ENCODE assay signal across 13 cellular contexts in genomic region chr2:60312618-60313017, GRCh38.
DNase-seq lines count a peak whose midpoint lies in the region; ATAC-seq lines count a peak whose summit lies in the region.
"Had no signal": no experiment of that assay in that cellular context is flagged by ENCODE, and none has a peak within 500 bp of the region (broad histone marks: within the 10 kb centered on the region; RNA-seq: fewer than 3 reads in every experiment).

No MANE protein-coding gene starts in this region.

- no peak overlapping the region for H2BK5ac ChIP-seq in trophoblast cell (ENCODE audit: low read depth, low read length, poor library complexity)

- H3K27me3 Mint-ChIP-seq in activated naive CD8-positive, alpha-beta T cell treated with anti-CD3 and anti-CD28 coated beads, Interleukin-2, amount 10 ng/mL, durations not matched to agents 7 days and 5 days, result peaks cover 18% of the 10 kb centered on the region
- H3K27me3 Mint-ChIP-seq in activated naive CD8-positive, alpha-beta T cell treated with anti-CD3 and anti-CD28 coated beads, Interleukin-2, amount 50 U/mL, for 24 hours, result peaks cover 2% of the 10 kb centered on the region
- H3K27me3 Mint-ChIP-seq in stimulated activated naive B cell treated with anti-CD40 and anti-IgM and Interleukin-4, amounts not matched to agents 10 μg/mL and 1 μg/mL and 100 μg/mL, for 72 hours, result no peaks in the 10 kb centered on the region
- H3K27me3 Mint-ChIP-seq in T-cell, result no peaks in the 10 kb centered on the region

- no peak overlapping the region for H2BK120ac ChIP-seq in trophoblast cell (ENCODE audit: insufficient read depth, low read length, poor library complexity)

- no peak overlapping the region for H3K27ac Mint-ChIP-seq in activated naive CD8-positive, alpha-beta T cell treated with anti-CD3 and anti-CD28 coated beads, Interleukin-2, amount 10 ng/mL, durations not matched to agents 7 days and 5 days
- no peak overlapping the region for H3K27ac Mint-ChIP-seq in activated naive CD8-positive, alpha-beta T cell treated with anti-CD3 and anti-CD28 coated beads, Interleukin-2, amount 50 U/mL, for 24 hours
- no peak overlapping the region for H3K27ac Mint-ChIP-seq in stimulated activated naive B cell treated with anti-CD40 and anti-IgM and Interleukin-4, amounts not matched to agents 10 μg/mL and 1 μg/mL and 100 μg/mL, for 72 hours
- no peak overlapping the region for H3K27ac Mint-ChIP-seq in T-cell

- H3K18ac ChIP-seq in trophoblast cell (ENCODE audit: low read length), result no peak overlapping the region

- no peaks in the 10 kb centered on the region for H3K27me3 ChIP-seq in trophoblast cell (ENCODE audit: insufficient read depth, low read length)
- H3K27me3 ChIP-seq: cardiac muscle cell, pancreas, SJCRH30 had no signal

- no peaks in the 10 kb centered on the region for H3K9me3 ChIP-seq in trophoblast cell (ENCODE audit: insufficient read depth, low read depth, low read length)
- H3K9me3 ChIP-seq: pancreas, SJCRH30 had no signal

- POLR2A ChIA-PET in activated naive CD8-positive, alpha-beta T cell treated with anti-CD3 and anti-CD28 coated beads, Interleukin-2, amount 10 ng/mL, durations not matched to agents 7 days and 5 days (lab: Charles Lee), result no interaction called here
- POLR2A ChIA-PET in T-cell (lab: Charles Lee), result interaction anchor here (0.6 to 0.7 kb wide), 2 partner anchors 51 to 1922 kb away, joined by 3 to 4 read pairs; no protein-coding TSS in a partner anchor

- H3K4me1 ChIP-seq in trophoblast cell (ENCODE audit: control insufficient read depth in 1 of 2, insufficient read depth in 2 of 2, low read length in 2 of 2), result no peaks in the 10 kb centered on the region

- no peak overlapping the region for H3K4ac ChIP-seq in trophoblast cell (ENCODE audit: low read depth, low read length)

- no peaks in the 10 kb centered on the region for H3K36me3 ChIP-seq in trophoblast cell (ENCODE audit: control insufficient read depth in 1 of 2, insufficient read depth in 2 of 2, low read length in 2 of 2)
- H3K36me3 ChIP-seq: cardiac muscle cell, pancreas, SJCRH30 had no signal

- peaks cover 3% of the 10 kb centered on the region for H3K36me3 Mint-ChIP-seq in activated naive CD8-positive, alpha-beta T cell treated with anti-CD3 and anti-CD28 coated beads, Interleukin-2, amount 10 ng/mL, durations not matched to agents 7 days and 5 days
- H3K36me3 Mint-ChIP-seq in activated naive CD8-positive, alpha-beta T cell treated with anti-CD3 and anti-CD28 coated beads, Interleukin-2, amount 50 U/mL, for 24 hours (ENCODE audit: low read depth), result no peaks in the 10 kb centered on the region
- no peaks in the 10 kb centered on the region for H3K36me3 Mint-ChIP-seq in stimulated activated naive B cell treated with anti-CD40 and anti-IgM and Interleukin-4, amounts not matched to agents 10 μg/mL and 1 μg/mL and 100 μg/mL, for 72 hours
- H3K36me3 Mint-ChIP-seq in T-cell, result no peaks in the 10 kb centered on the region

- CTCF ChIA-PET in T-cell (lab: Charles Lee), result no interaction called here

- no peak overlapping the region for H2AFZ ChIP-seq in trophoblast cell (ENCODE audit: insufficient read depth, low read length, poor library complexity)

- H3K4me2 ChIP-seq in trophoblast cell (ENCODE audit: low read length), result no peak overlapping the region

- DNase-seq in activated naive CD8-positive, alpha-beta T cell treated with anti-CD3 and anti-CD28 coated beads, Interleukin-2, amount 10 ng/mL, durations not matched to agents 7 days and 5 days, result no peak
- DNase-seq in activated naive CD8-positive, alpha-beta T cell treated with anti-CD3 and anti-CD28 coated beads, Interleukin-2, amount 50 U/mL, for 24 hours, result no peak
- no peak for DNase-seq in stimulated activated naive B cell treated with anti-CD40 and anti-IgM and Interleukin-4, amounts not matched to agents 10 μg/mL and 1 μg/mL and 100 μg/mL, for 72 hours
- DNase-seq in trophoblast cell (no peak), T-cell (no peak), C1 segment of cervical spinal cord (lab: John Stamatoyannopoulos, UW) (no peak)
- DNase-seq: left colon, NCI-H2107, pancreas, SJCRH30 had no signal

- no peaks in the 10 kb centered on the region for H3K79me2 ChIP-seq in trophoblast cell (ENCODE audit: control insufficient read depth, insufficient read depth, low read length, poor library complexity)

- peaks cover 19% of the 10 kb centered on the region for H3K4me1 Mint-ChIP-seq in activated naive CD8-positive, alpha-beta T cell treated with anti-CD3 and anti-CD28 coated beads, Interleukin-2, amount 10 ng/mL, durations not matched to agents 7 days and 5 days
- H3K4me1 Mint-ChIP-seq in activated naive CD8-positive, alpha-beta T cell treated with anti-CD3 and anti-CD28 coated beads, Interleukin-2, amount 50 U/mL, for 24 hours, result peaks cover 22% of the 10 kb centered on the region
- peaks cover 49 to 95% of the 10 kb centered on the region in 2 donors for H3K4me1 Mint-ChIP-seq in stimulated activated naive B cell treated with anti-CD40 and anti-IgM and Interleukin-4, amounts not matched to agents 10 μg/mL and 1 μg/mL and 100 μg/mL, for 72 hours
- H3K4me1 Mint-ChIP-seq in T-cell, result peaks cover 0 to 4% (median 1%) of the 10 kb centered on the region in 3 donors

- WGBS in trophoblast cell (ENCODE audit: extremely low coverage, insufficient coverage, insufficient read length), result no CpG with 5 or more reads among the region's 1 CpG

- no peak overlapping the region for H4K8ac ChIP-seq in trophoblast cell (ENCODE audit: low read depth, low read length)

- no peaks in the 10 kb centered on the region for H3K9me3 Mint-ChIP-seq in activated naive CD8-positive, alpha-beta T cell treated with anti-CD3 and anti-CD28 coated beads, Interleukin-2, amount 10 ng/mL, durations not matched to agents 7 days and 5 days
- no peaks in the 10 kb centered on the region for H3K9me3 Mint-ChIP-seq in activated naive CD8-positive, alpha-beta T cell treated with anti-CD3 and anti-CD28 coated beads, Interleukin-2, amount 50 U/mL, for 24 hours
- no peaks in the 10 kb centered on the region for H3K9me3 Mint-ChIP-seq in stimulated activated naive B cell treated with anti-CD40 and anti-IgM and Interleukin-4, amounts not matched to agents 10 μg/mL and 1 μg/mL and 100 μg/mL, for 72 hours
- H3K9me3 Mint-ChIP-seq in T-cell, result no peaks in the 10 kb centered on the region

- no peak overlapping the region for H3K4me3 ChIP-seq in trophoblast cell (ENCODE audit: low read depth, low read length)
- H3K4me3 ChIP-seq: cardiac muscle cell, pancreas, SJCRH30 had no signal

- H3K23ac ChIP-seq in trophoblast cell (ENCODE audit: low read length), result no peak overlapping the region

- H4K91ac ChIP-seq in trophoblast cell (ENCODE audit: low read depth, low read length), result no peak overlapping the region

- H3K9ac ChIP-seq in trophoblast cell (ENCODE audit: low read length), result no peak overlapping the region

- ATAC-seq in activated naive CD8-positive, alpha-beta T cell treated with anti-CD3 and anti-CD28 coated beads, Interleukin-2, amount 10 ng/mL, durations not matched to agents 7 days and 5 days (ENCODE audit: low read depth), result peak; percentile 39
- no peak for ATAC-seq in activated naive CD8-positive, alpha-beta T cell treated with anti-CD3 and anti-CD28 coated beads, Interleukin-2, amount 50 U/mL, for 24 hours
- ATAC-seq in GM21786 (IDR thresholded peaks at IDR 0.05; ENCODE audit: unreplicated experiment) (peak; percentile 74), HG03378 (IDR thresholded peaks at IDR 0.05; ENCODE audit: unreplicated experiment) (peak; percentile 79), T-cell (replicated peaks in 1 of 4) (no peak)
- peak; percentile 52 to 57 for ATAC-seq in stimulated activated naive B cell treated with anti-CD40 and anti-IgM and Interleukin-4, amounts not matched to agents 10 μg/mL and 1 μg/mL and 100 μg/mL, for 72 hours (replicated peaks)
- ATAC-seq: left colon, pancreas had no signal

- no peak overlapping the region for H2AK5ac ChIP-seq in trophoblast cell (ENCODE audit: low read length)

- H2BK12ac ChIP-seq in trophoblast cell (ENCODE audit: low read length), result no peak overlapping the region

- no peak overlapping the region for H3K14ac ChIP-seq in trophoblast cell (ENCODE audit: low read length)

- H3K4me3 Mint-ChIP-seq in activated naive CD8-positive, alpha-beta T cell treated with anti-CD3 and anti-CD28 coated beads, Interleukin-2, amount 10 ng/mL, durations not matched to agents 7 days and 5 days, result no peak overlapping the region
- H3K4me3 Mint-ChIP-seq in activated naive CD8-positive, alpha-beta T cell treated with anti-CD3 and anti-CD28 coated beads, Interleukin-2, amount 50 U/mL, for 24 hours, result no peak overlapping the region
- H3K4me3 Mint-ChIP-seq in stimulated activated naive B cell treated with anti-CD40 and anti-IgM and Interleukin-4, amounts not matched to agents 10 μg/mL and 1 μg/mL and 100 μg/mL, for 72 hours, result peak overlapping the region; percentile 14 to 36
- no peak overlapping the region for H3K4me3 Mint-ChIP-seq in T-cell

- no peaks in the 10 kb centered on the region for H3K79me1 ChIP-seq in trophoblast cell (ENCODE audit: low read length)

- H3K27ac ChIP-seq in trophoblast cell (ENCODE audit: low read depth, low read length), result no peak overlapping the region
- H3K27ac ChIP-seq: cardiac muscle cell, pancreas, SJCRH30 had no signal

- no peak overlapping the region for H4K12ac ChIP-seq in trophoblast cell (ENCODE audit: low read depth, low read length)

Comparison
In these comparisons a context has a peak if more than half of its experiments do, and no peak if none do; other contexts are left out.
1. ATAC-seq: peak in activated naive CD8-positive, alpha-beta T cell treated with anti-CD3 and anti-CD28 coated beads, Interleukin-2, amount 10 ng/mL, durations not matched to agents 7 days and 5 days (single experiment), GM21786 (single experiment), HG03378 (single experiment) and stimulated activated naive B cell treated with anti-CD40 and anti-IgM and Interleukin-4, amounts not matched to agents 10 μg/mL and 1 μg/mL and 100 μg/mL, for 72 hours (2 of 2); none in activated naive CD8-positive, alpha-beta T cell treated with anti-CD3 and anti-CD28 coated beads, Interleukin-2, amount 50 U/mL, for 24 hours (single experiment) and T-cell (0 of 4).
2. H3K4me3 Mint-ChIP-seq: peak in stimulated activated naive B cell treated with anti-CD40 and anti-IgM and Interleukin-4, amounts not matched to agents 10 μg/mL and 1 μg/mL and 100 μg/mL, for 72 hours (2 of 2); none in activated naive CD8-positive, alpha-beta T cell treated with anti-CD3 and anti-CD28 coated beads, Interleukin-2, amount 10 ng/mL, durations not matched to agents 7 days and 5 days (single experiment), activated naive CD8-positive, alpha-beta T cell treated with anti-CD3 and anti-CD28 coated beads, Interleukin-2, amount 50 U/mL, for 24 hours (single experiment) and T-cell (0 of 3).